8 cellular contexts compared by ENCODE assay signal in the genomic region with DNA sequence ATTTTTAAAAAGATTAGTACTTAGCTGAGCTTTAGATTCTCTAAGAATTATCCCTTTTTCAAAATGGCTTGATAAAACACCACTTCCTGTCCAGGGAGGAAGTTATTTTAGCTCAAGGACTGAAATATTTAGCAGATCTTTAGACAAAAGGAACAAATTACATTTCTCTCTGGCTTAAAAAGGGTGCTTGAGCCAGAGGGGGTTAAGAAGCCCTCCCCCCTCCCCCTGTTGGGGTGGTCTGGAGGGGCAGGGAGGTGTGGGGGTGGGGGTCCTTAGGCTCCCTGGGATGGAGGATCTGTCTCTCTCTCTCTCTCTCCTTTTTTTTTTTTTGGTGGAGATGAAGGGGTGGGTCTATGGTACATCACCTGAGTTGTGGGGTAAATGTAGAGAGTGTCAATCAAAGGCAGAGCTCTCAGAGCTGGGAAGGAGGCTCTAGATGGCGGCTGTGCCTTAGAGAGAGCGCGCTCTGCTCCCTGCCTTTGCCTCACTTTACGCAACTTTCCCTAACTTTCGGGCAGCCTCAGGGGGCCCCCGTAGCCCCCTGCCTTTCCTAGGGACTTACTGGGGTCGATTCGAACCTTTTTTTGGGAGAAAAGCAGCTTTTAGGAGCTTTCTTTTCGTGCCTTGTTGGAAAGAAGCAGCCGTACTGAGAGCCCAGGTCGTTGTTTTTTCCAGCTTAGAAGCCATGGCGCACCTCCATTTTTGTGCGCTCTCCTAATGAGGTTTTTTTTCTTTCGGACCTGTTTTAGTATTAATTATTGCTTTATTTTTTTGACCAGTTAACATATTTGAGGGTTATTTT. TPM values are rescaled to one million over a fixed set of nuclear protein-coding genes. Genes with fewer than 3 reads are reported as not detected.
DNase-seq lines count a peak whose midpoint lies in the region; ATAC-seq and TF ChIP-seq lines count a peak whose summit lies in the region.

A gene (plus strand): TSS at position 415 of the 802 bp plus-strand sequence. CDS start 914 bp downstream, outside the sequence.

- H3K36me3 ChIP-seq in left ventricle myocardium inferior: peaks cover 28% of the 10 kb centered on the region

- ATAC-seq in GM18499 (IDR thresholded peaks at IDR 0.05; ENCODE audit: insufficient read depth, unreplicated experiment) (peak; percentile 74), HG02852 (IDR thresholded peaks at IDR 0.05; ENCODE audit: unreplicated experiment) (peak; percentile 68)

- peaks cover 17% of the 10 kb centered on the region for H3K4me1 Mint-ChIP-seq in progenitor cell of endocrine pancreas (ENCODE audit: low read depth)

- TF ChIP-seq CTCF in left ventricle myocardium inferior (IDR thresholded peaks at IDR 0.05; ENCODE audit: borderline replicate concordance): no peak
- TF ChIP-seq CTCF in progenitor cell of endocrine pancreas (IDR thresholded peaks at IDR 0.05; ENCODE audit: unreplicated experiment): no peak

- H3K4me3 ChIP-seq in left ventricle myocardium inferior: peak within 1 kb of the TSS; percentile 74

- peaks cover 38% of the 10 kb centered on the region for H3K36me3 Mint-ChIP-seq in progenitor cell of endocrine pancreas (ENCODE audit: insufficient read depth)

- no peaks in the 10 kb centered on the region for H3K27me3 ChIP-seq in left ventricle myocardium inferior (ENCODE audit: low read depth)

- DNase-seq in NCI-H1436 (lab: John Stamatoyannopoulos, UW) (peak; percentile 86), SW480 (ENCODE audit: low spot score) (peak; percentile 95), amniotic epithelial cell (ENCODE audit: low read depth) (peak; percentile 89), left ventricle myocardium inferior (peak; percentile 37), progenitor cell of endocrine pancreas (ENCODE audit: low spot score, unreplicated experiment) (peak; percentile 33), putamen (ENCODE audit: low spot score) (no peak)

- peak within 1 kb of the TSS; percentile 100 for H3K27ac Mint-ChIP-seq in progenitor cell of endocrine pancreas

- peaks cover 8% of the 10 kb centered on the region for H3K9me3 Mint-ChIP-seq in progenitor cell of endocrine pancreas (ENCODE audit: low read depth)

- intact Hi-C loops in left ventricle myocardium inferior (cut with micrococcal nuclease): loop anchor here (2.0 to 5.0 kb wide), 2 partner anchors 15 to 88 kb away; no protein-coding TSS in a partner anchor

- H3K27me3 Mint-ChIP-seq in progenitor cell of endocrine pancreas: no peaks in the 10 kb centered on the region

- H3K4me1 ChIP-seq in left ventricle myocardium inferior: peaks cover 89% of the 10 kb centered on the region

- peak within 1 kb of the TSS; percentile 98 for H3K4me3 Mint-ChIP-seq in progenitor cell of endocrine pancreas (ENCODE audit: low read depth)

- H3K9me3 ChIP-seq in left ventricle myocardium inferior (replicated peaks): no peaks in the 10 kb centered on the region

- peak within 1 kb of the TSS; percentile 95 for H3K27ac ChIP-seq in left ventricle myocardium inferior (replicated peaks)

RNA-seq across cellular contexts. Expression of the gene that starts here (rescaled TPM):
- total RNA-seq in left ventricle myocardium inferior (41.3 TPM), progenitor cell of endocrine pancreas (145 and 159 TPM in 2 replicates)
